In genomic region chr1:48194801-48195200, GRCh38 we compare ENCODE assay signal across 37 cellular contexts. TPM values are rescaled to one million over a fixed set of nuclear protein-coding genes. Genes with fewer than 3 reads are reported as not detected.
"Had no signal": no experiment of that assay in that cellular context is flagged by ENCODE, and none has a peak within 500 bp of the region (broad histone marks: within the 10 kb centered on the region; RNA-seq: fewer than 3 reads in every experiment).

No MANE protein-coding gene starts in this region.

- H3K36me3 ChIP-seq: WERI-Rb-1 had no signal

- H3K4me3 Mint-ChIP-seq: activated CD4-positive, alpha-beta memory T cell treated with anti-CD3 and anti-CD28 coated beads, Interleukin-2, amount 10 ng/mL, durations not matched to agents 7 days and 5 days; activated CD8-positive, alpha-beta memory T cell treated with anti-CD3 and anti-CD28 coated beads, Interleukin-2, amount 10 ng/mL, durations not matched to agents 7 days and 5 days; activated naive CD8-positive, alpha-beta T cell treated with anti-CD3 and anti-CD28 coated beads for 36 hours; activated T-helper 17 cell treated with anti-CD3 and anti-CD28 coated beads, Interleukin-2, amount 50 U/mL, for 72 hours; IgD-negative memory B cell had no signal

- H3K4me3 ChIP-seq: PC-9, SK-N-MC had no signal

- H3K36me3 Mint-ChIP-seq: activated CD8-positive, alpha-beta memory T cell treated with anti-CD3 and anti-CD28 coated beads, Interleukin-2, amount 10 ng/mL, durations not matched to agents 7 days and 5 days; activated naive CD8-positive, alpha-beta T cell treated with anti-CD3 and anti-CD28 coated beads for 36 hours; IgD-negative memory B cell had no signal

- ATAC-seq: activated CD8-positive, alpha-beta memory T cell treated with anti-CD3 and anti-CD28 coated beads, Interleukin-2, amount 10 ng/mL, durations not matched to agents 7 days and 5 days; activated T-helper 17 cell treated with anti-CD3 and anti-CD28 coated beads, Interleukin-2, amount 50 U/mL, for 72 hours had no signal

- H3K27ac Mint-ChIP-seq: activated CD4-positive, alpha-beta memory T cell treated with anti-CD3 and anti-CD28 coated beads, Interleukin-2, amount 10 ng/mL, durations not matched to agents 7 days and 5 days; activated CD8-positive, alpha-beta memory T cell treated with anti-CD3 and anti-CD28 coated beads, Interleukin-2, amount 10 ng/mL, durations not matched to agents 7 days and 5 days; activated naive CD8-positive, alpha-beta T cell treated with anti-CD3 and anti-CD28 coated beads for 36 hours; activated T-helper 17 cell treated with anti-CD3 and anti-CD28 coated beads, Interleukin-2, amount 50 U/mL, for 72 hours; IgD-negative memory B cell had no signal

- H3K9me3 Mint-ChIP-seq: activated CD4-positive, alpha-beta memory T cell treated with anti-CD3 and anti-CD28 coated beads, Interleukin-2, amount 10 ng/mL, durations not matched to agents 7 days and 5 days; activated naive CD8-positive, alpha-beta T cell treated with anti-CD3 and anti-CD28 coated beads for 36 hours; activated T-helper 17 cell treated with anti-CD3 and anti-CD28 coated beads, Interleukin-2, amount 50 U/mL, for 72 hours had no signal

- H3K27ac ChIP-seq: PC-9, SK-N-MC, WERI-Rb-1 had no signal

- H3K4me1 Mint-ChIP-seq: activated CD4-positive, alpha-beta memory T cell treated with anti-CD3 and anti-CD28 coated beads, Interleukin-2, amount 10 ng/mL, durations not matched to agents 7 days and 5 days; activated CD8-positive, alpha-beta memory T cell treated with anti-CD3 and anti-CD28 coated beads, Interleukin-2, amount 10 ng/mL, durations not matched to agents 7 days and 5 days; activated naive CD8-positive, alpha-beta T cell treated with anti-CD3 and anti-CD28 coated beads for 36 hours; activated T-helper 17 cell treated with anti-CD3 and anti-CD28 coated beads, Interleukin-2, amount 50 U/mL, for 72 hours had no signal

- DNase-seq: activated CD4-positive, alpha-beta memory T cell treated with anti-CD3 and anti-CD28 coated beads, Interleukin-2, amount 10 ng/mL, durations not matched to agents 7 days and 5 days; activated CD4-positive, alpha-beta T cell treated with anti-CD3 and anti-CD28 coated beads for 1 hour; activated CD4-positive, alpha-beta T cell treated with anti-CD3 and anti-CD28 coated beads for 48 hours; activated CD4-positive, CD25-positive, alpha-beta regulatory T cell; activated CD8-positive, alpha-beta memory T cell treated with anti-CD3 and anti-CD28 coated beads for 24 hours; activated CD8-positive, alpha-beta memory T cell treated with anti-CD3 and anti-CD28 coated beads, Interleukin-2, amount 10 ng/mL, durations not matched to agents 7 days and 5 days; activated CD8-positive, alpha-beta memory T cell treated with anti-CD3 and anti-CD28 coated beads, Interleukin-2, amount 50 U/mL, for 48 hours; activated effector memory CD4-positive, alpha-beta T cell treated with anti-CD3 and anti-CD28 coated beads, Interleukin-2, amount 50 U/mL, for 16 hours; activated naive CD4-positive, alpha-beta T cell; activated naive CD4-positive, alpha-beta T cell treated with anti-CD3 and anti-CD28 coated beads, Interleukin-2, amount 50 U/mL, for 16 hours; activated naive CD8-positive, alpha-beta T cell treated with anti-CD3 and anti-CD28 coated beads for 36 hours; activated T-cell treated with anti-CD3 and anti-CD28 coated beads, Interleukin-2, amount 50 U/mL, for 48 hours; amniotic stem cell; aorta; caudate nucleus; cerebellar nuclear complex; Kasumi-1; KBM-7; MM.1S; MV-4-11; NCI-H1092; NCI-H1436 treated with DMSO at 0.1 percent for 48 hours; NCI-H1694 treated with DMSO at 0.1 percent for 48 hours; NCI-H2029; NCI-H345; NCI-H524 treated with DMSO at 0.1 percent for 48 hours; NK-92 treated with Interleukin-12 subunit alpha and Interleukin-12 subunit beta, amount 100 ng/mL, for 24 hours; PC-9; SHP77 treated with DMSO at 0.1 percent for 48 hours; T1000; WERI-Rb-1 had no signal

RNA-seq across cellular contexts. Expression of gene SLC5A9, which starts 27.7 kb away (rescaled TPM):
- total RNA-seq: activated CD4-positive, alpha-beta memory T cell treated with anti-CD3 and anti-CD28 coated beads, Interleukin-2, amount 10 ng/mL, durations not matched to agents 7 days and 5 days; activated CD8-positive, alpha-beta memory T cell treated with anti-CD3 and anti-CD28 coated beads, Interleukin-2, amount 10 ng/mL, durations not matched to agents 7 days and 5 days; activated naive CD8-positive, alpha-beta T cell treated with anti-CD3 and anti-CD28 coated beads for 36 hours; activated T-helper 17 cell treated with anti-CD3 and anti-CD28 coated beads, Interleukin-2, amount 50 U/mL, for 72 hours; NCI-H460; PC-9; T-helper 1 cell treated with Interleukin-12 subunit alpha and Interleukin-12 subunit beta and Interleukin-4 antibody, amounts not matched to agents 30 ng/mL and 1 ng/mL, for 36 hours; T-helper 2 cell treated with Interferon-gamma antibody and Interleukin-4, amounts not matched to agents 100 ng/mL and 5 ng/mL, for 36 hours had no signal
